ENCODE assay signal across 25 cellular contexts in genomic region chr1:168216171-168216570, GRCh38.
"Had no signal": no experiment of that assay in that cellular context is flagged by ENCODE, and none has a peak within 500 bp of the region (broad histone marks: within the 10 kb centered on the region; RNA-seq: fewer than 3 reads in every experiment).

No MANE protein-coding gene starts in this region.

- H3K27ac ChIP-seq: dorsolateral prefrontal cortex, gastroesophageal sphincter, left lung, pancreas, sigmoid colon, tibial nerve, upper lobe of right lung, vagina had no signal

- H3K36me3 ChIP-seq: gastroesophageal sphincter, left lung, pancreas, sigmoid colon, tibial nerve, upper lobe of right lung, vagina had no signal

- H3K4me1 ChIP-seq: gastroesophageal sphincter, left lung, pancreas, sigmoid colon, tibial nerve, upper lobe of right lung, vagina had no signal

- H3K4me3 Mint-ChIP-seq: naive B cell; nephron; stimulated activated memory B cell treated with anti-CD40 and anti-IgM and Interleukin-4, amounts not matched to agents 10 μg/mL and 1 μg/mL and 100 μg/mL, for 72 hours; stimulated activated naive CD8-positive, alpha-beta T cell treated with anti-CD3 and anti-CD28 coated beads, Interleukin-15, Interleukin-2, amounts not matched to agents 100 ng/mL and 50 ng/mL, for 24 hours had no signal

- ATAC-seq: gastroesophageal sphincter; left lung; pancreas; stimulated activated memory B cell treated with anti-CD40 and anti-IgM and Interleukin-4, amounts not matched to agents 10 μg/mL and 1 μg/mL and 100 μg/mL, for 72 hours; upper lobe of right lung had no signal

- H3K27me3 ChIP-seq: dorsolateral prefrontal cortex, gastroesophageal sphincter, left lung, pancreas, sigmoid colon, tibial nerve, upper lobe of right lung, vagina had no signal

- DNase-seq: central memory CD4-positive, alpha-beta T cell; cortex of kidney; dorsolateral prefrontal cortex; effector CD8-positive, alpha-beta T cell; glutamatergic neuron; hippocampal formation; kidney glomerular epithelial cell; left lung; mesenchymal stem cell; midbrain; naive B cell; occipital lobe; pancreas; sigmoid colon; stimulated activated CD4-positive, alpha-beta T cell treated with anti-CD3 and anti-CD28 coated beads, Interleukin-4, amount 100 ng/mL, for 24 hours; upper lobe of right lung had no signal

- H3K27ac Mint-ChIP-seq: naive B cell; nephron; progenitor cell of endocrine pancreas; stimulated activated memory B cell treated with anti-CD40 and anti-IgM and Interleukin-4, amounts not matched to agents 10 μg/mL and 1 μg/mL and 100 μg/mL, for 72 hours; stimulated activated naive CD8-positive, alpha-beta T cell treated with anti-CD3 and anti-CD28 coated beads, Interleukin-15, Interleukin-2, amounts not matched to agents 100 ng/mL and 50 ng/mL, for 24 hours had no signal

- H3K4me1 Mint-ChIP-seq: naive B cell; nephron; stimulated activated memory B cell treated with anti-CD40 and anti-IgM and Interleukin-4, amounts not matched to agents 10 μg/mL and 1 μg/mL and 100 μg/mL, for 72 hours had no signal

- H3K9me3 ChIP-seq: pancreas, upper lobe of right lung, vagina had no signal

- H3K4me3 ChIP-seq: dorsolateral prefrontal cortex, gastroesophageal sphincter, left lung, lung, pancreas, sigmoid colon, smooth muscle cell, tibial nerve, upper lobe of right lung, vagina had no signal

- H3K27me3 Mint-ChIP-seq: stimulated activated memory B cell treated with anti-CD40 and anti-IgM and Interleukin-4, amounts not matched to agents 10 μg/mL and 1 μg/mL and 100 μg/mL, for 72 hours; stimulated activated naive CD8-positive, alpha-beta T cell treated with anti-CD3 and anti-CD28 coated beads, Interleukin-15, Interleukin-2, amounts not matched to agents 100 ng/mL and 50 ng/mL, for 24 hours had no signal
